11 cellular contexts compared by ENCODE assay signal in the genomic region with DNA sequence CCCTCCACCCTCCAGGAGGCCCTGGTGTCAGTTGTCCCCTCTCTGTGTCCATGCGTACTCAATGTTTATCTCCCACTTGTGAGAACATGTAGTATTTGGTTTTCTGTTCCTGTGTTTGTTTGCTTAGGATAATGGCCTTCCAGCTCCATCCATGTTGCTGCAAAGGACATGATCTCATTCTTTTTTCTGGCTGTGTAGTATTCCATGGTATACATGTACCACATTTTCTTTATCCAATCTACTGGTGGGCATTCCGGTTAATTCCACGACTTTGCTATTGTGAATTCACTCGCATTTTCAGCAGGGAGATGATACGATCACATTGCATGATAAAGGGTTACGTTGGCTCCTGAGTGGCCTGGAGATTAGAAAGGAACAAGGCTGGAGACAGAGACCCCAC.
"Had no signal": no experiment of that assay in that cellular context is flagged by ENCODE, and none has a peak within 500 bp of the region (broad histone marks: within the 10 kb centered on the region; RNA-seq: fewer than 3 reads in every experiment).

No MANE protein-coding gene starts in this region.

- H2AFZ ChIP-seq: GM23248, GM23338 had no signal

- H3K4me2 ChIP-seq: GM23338 had no signal

- H3K4me3 ChIP-seq: GM23248, GM23338, HAP-1 had no signal

- ATAC-seq: GM23338, HCT116 had no signal

- DNase-seq: GM23248, GOT3, H7, H9, HCEC 1CT, HFFc6 had no signal

- H3K27ac Mint-ChIP-seq: GM23338, H9, HFFc6 had no signal

- H3K9ac ChIP-seq: GM23248 had no signal

- H3K36me3 ChIP-seq: HAP-1 had no signal

- H3K4me1 ChIP-seq: HAP-1 had no signal

- FAIRE-seq: H1, H54 had no signal

- H3K4me3 Mint-ChIP-seq: GM23338, H9, HFFc6 had no signal

- H3K4me1 Mint-ChIP-seq: H9 had no signal

- H3K27ac ChIP-seq: GM23248 had no signal
